ENCODE assay signal across 2 cellular contexts in the genomic region with DNA sequence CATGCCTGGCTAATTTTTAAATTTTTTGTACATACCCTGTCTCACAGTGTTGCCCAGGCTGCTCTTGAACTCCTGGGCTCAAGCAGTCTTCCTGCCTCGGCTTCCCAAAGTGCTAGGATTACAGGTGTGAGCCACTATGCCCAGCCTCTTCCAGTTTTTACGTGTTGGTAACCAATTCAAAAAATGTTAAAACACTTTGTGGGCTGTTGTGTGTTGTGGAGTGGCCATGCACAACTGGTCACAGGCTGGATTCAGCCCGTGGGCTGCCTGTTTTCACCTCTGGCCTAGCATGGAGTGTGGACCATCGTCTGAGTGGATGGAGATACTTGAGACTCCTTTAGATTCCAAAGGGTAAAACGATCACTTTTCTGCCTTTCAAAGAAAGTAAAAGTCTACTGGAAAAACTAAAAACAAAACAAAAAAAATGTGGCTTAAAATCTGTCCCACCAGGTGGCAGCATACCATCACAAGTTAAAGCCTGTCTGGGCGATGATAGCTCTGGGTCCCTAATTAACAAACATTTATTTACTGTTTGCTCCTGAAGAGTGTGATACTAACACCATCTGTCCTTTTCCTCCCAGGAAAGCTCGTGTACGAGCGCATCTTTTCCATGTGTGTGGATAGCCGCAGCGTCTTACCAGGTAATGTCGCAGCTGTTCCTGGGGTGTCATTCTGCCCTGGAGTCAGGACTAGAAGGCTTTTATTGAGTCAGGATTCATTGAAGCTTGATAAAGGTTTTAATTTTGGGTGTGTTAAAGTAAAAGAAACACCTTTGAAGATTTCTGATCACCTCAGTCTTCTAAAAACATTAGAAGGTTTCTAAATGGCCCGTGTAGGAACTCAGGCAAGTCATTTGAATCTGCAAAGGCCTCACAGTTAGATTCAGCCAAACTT.
TF ChIP-seq lines count a peak whose summit lies in the region.

No MANE protein-coding gene starts in this region.

TF ChIP-seq in HCT116, 20 proteins besides CTCF, POLR2A, EP300 and RAD21:
- TF ChIP-seq, protein P1, sequence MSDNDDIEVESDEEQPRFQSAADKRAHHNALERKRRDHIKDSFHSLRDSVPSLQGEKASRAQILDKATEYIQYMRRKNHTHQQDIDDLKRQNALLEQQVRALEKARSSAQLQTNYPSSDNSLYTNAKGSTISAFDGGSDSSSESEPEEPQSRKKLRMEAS (IDR thresholded peaks at IDR 0.05), result no peak
- TF ChIP-seq, protein P2, sequence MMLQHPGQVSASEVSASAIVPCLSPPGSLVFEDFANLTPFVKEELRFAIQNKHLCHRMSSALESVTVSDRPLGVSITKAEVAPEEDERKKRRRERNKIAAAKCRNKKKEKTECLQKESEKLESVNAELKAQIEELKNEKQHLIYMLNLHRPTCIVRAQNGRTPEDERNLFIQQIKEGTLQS (IDR thresholded peaks at IDR 0.05), result no peak
- TF ChIP-seq ELF1 (IDR thresholded peaks at IDR 0.05; ENCODE audit: borderline replicate concordance, low read depth) (no peak), SRF (IDR thresholded peaks at IDR 0.05; ENCODE audit: low read depth) (no peak), ZNF274 (IDR thresholded peaks at IDR 0.05; ENCODE audit: low read depth, low read length) (no peak), POLR2AphosphoS5 (IDR thresholded peaks at IDR 0.05; ENCODE audit: low read depth, low read length) (no peak), FOSL1 (IDR thresholded peaks at IDR 0.05; ENCODE audit: low read depth) (no peak), CBX3 (IDR thresholded peaks at IDR 0.05; ENCODE audit: low read depth) (no peak), EZH2phosphoT487 (IDR thresholded peaks at IDR 0.05; ENCODE audit: borderline replicate concordance) (no peak), CEBPB (IDR thresholded peaks at IDR 0.05; ENCODE audit: low read depth) (no peak), SP1 (IDR thresholded peaks at IDR 0.05; ENCODE audit: low read depth) (no peak)

TF ChIP-seq in liver, 16 proteins besides CTCF, POLR2A, EP300 and RAD21:
- TF ChIP-seq HNF4G (IDR thresholded peaks at IDR 0.05) (no peak), FOXA1 (IDR thresholded peaks at IDR 0.05) (no peak), NR2F2 (IDR thresholded peaks at IDR 0.05) (no peak), YY1 (IDR thresholded peaks at IDR 0.05) (no peak), GABPA (IDR thresholded peaks at IDR 0.05 in 1 of 2, conservative IDR thresholded peaks at IDR 0.05 in 1 of 2) (no peak), JUND (IDR thresholded peaks at IDR 0.05) (no peak), FOXA2 (IDR thresholded peaks at IDR 0.05) (no peak)
- TF ChIP-seq, protein P2 (IDR thresholded peaks at IDR 0.05), result no peak
- TF ChIP-seq, protein P3, sequence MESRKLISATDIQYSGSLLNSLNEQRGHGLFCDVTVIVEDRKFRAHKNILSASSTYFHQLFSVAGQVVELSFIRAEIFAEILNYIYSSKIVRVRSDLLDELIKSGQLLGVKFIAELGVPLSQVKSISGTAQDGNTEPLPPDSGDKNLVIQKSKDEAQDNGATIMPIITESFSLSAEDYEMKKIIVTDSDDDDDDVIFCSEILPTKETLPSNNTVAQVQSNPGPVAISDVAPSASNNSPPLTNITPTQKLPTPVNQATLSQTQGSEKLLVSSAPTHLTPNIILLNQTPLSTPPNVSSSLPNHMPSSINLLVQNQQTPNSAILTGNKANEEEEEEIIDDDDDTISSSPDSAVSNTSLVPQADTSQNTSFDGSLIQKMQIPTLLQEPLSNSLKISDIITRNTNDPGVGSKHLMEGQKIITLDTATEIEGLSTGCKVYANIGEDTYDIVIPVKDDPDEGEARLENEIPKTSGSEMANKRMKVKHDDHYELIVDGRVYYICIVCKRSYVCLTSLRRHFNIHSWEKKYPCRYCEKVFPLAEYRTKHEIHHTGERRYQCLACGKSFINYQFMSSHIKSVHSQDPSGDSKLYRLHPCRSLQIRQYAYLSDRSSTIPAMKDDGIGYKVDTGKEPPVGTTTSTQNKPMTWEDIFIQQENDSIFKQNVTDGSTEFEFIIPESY (IDR thresholded peaks at IDR 0.05), result no peak
